2 cellular contexts compared by ENCODE assay signal in genomic region chr6:170454512-170455285, GRCh38.
TF ChIP-seq lines count a peak whose summit lies in the region.

No MANE protein-coding gene starts in this region.

TF ChIP-seq in SK-N-SH, 30 proteins besides CTCF, POLR2A, EP300 and RAD21 (continued from another document):
- no peak for TF ChIP-seq TEAD4 (IDR thresholded peaks at IDR 0.05; ENCODE audit: borderline replicate concordance, insufficient read depth)
- TF ChIP-seq, protein P1, sequence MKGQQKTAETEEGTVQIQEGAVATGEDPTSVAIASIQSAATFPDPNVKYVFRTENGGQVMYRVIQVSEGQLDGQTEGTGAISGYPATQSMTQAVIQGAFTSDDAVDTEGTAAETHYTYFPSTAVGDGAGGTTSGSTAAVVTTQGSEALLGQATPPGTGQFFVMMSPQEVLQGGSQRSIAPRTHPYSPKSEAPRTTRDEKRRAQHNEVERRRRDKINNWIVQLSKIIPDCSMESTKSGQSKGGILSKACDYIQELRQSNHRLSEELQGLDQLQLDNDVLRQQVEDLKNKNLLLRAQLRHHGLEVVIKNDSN (IDR thresholded peaks at IDR 0.05; ENCODE audit: borderline replicate concordance, low read depth), result no peak
- TF ChIP-seq, protein P2, sequence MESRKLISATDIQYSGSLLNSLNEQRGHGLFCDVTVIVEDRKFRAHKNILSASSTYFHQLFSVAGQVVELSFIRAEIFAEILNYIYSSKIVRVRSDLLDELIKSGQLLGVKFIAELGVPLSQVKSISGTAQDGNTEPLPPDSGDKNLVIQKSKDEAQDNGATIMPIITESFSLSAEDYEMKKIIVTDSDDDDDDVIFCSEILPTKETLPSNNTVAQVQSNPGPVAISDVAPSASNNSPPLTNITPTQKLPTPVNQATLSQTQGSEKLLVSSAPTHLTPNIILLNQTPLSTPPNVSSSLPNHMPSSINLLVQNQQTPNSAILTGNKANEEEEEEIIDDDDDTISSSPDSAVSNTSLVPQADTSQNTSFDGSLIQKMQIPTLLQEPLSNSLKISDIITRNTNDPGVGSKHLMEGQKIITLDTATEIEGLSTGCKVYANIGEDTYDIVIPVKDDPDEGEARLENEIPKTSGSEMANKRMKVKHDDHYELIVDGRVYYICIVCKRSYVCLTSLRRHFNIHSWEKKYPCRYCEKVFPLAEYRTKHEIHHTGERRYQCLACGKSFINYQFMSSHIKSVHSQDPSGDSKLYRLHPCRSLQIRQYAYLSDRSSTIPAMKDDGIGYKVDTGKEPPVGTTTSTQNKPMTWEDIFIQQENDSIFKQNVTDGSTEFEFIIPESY (IDR thresholded peaks at IDR 0.05; ENCODE audit: borderline replicate concordance, low read depth), result no peak
- no peak for TF ChIP-seq ELF1 (IDR thresholded peaks at IDR 0.05)
- TF ChIP-seq EZH2phosphoT487 (IDR thresholded peaks at IDR 0.05; ENCODE audit: borderline replicate concordance, low read depth), result no peak
- no peak for TF ChIP-seq MEF2A (IDR thresholded peaks at IDR 0.05; ENCODE audit: borderline replicate concordance, low read depth)
- TF ChIP-seq FOSL2 (IDR thresholded peaks at IDR 0.05; ENCODE audit: borderline replicate concordance, low read depth), result no peak
- TF ChIP-seq, protein P3, sequence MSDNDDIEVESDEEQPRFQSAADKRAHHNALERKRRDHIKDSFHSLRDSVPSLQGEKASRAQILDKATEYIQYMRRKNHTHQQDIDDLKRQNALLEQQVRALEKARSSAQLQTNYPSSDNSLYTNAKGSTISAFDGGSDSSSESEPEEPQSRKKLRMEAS (IDR thresholded peaks at IDR 0.05; ENCODE audit: low read depth), result no peak
- no peak for TF ChIP-seq RFX5 (IDR thresholded peaks at IDR 0.05; ENCODE audit: low read length)
- no peak for TF ChIP-seq SIN3A (IDR thresholded peaks at IDR 0.05; ENCODE audit: borderline replicate concordance, low read depth, low read length)
- TF ChIP-seq NFIC (IDR thresholded peaks at IDR 0.05; ENCODE audit: borderline replicate concordance), result no peak
- TF ChIP-seq SMC3 (IDR thresholded peaks at IDR 0.05; ENCODE audit: low read depth, low read length), result no peak
- no peak for TF ChIP-seq GATA2 (CRISPR knock-in tag; IDR thresholded peaks at IDR 0.05)
- TF ChIP-seq FOXJ3 (CRISPR knock-in tag; IDR thresholded peaks at IDR 0.05), result no peak
- no peak for TF ChIP-seq NRF1 (IDR thresholded peaks at IDR 0.05; ENCODE audit: low read depth, low read length)
- TF ChIP-seq USF2 (IDR thresholded peaks at IDR 0.05; ENCODE audit: borderline replicate concordance, low read depth, low read length), result no peak
- TF ChIP-seq CHD2 (IDR thresholded peaks at IDR 0.05; ENCODE audit: low read length, partially characterized antibody), result no peak

TF ChIP-seq in SK-N-SH treated with all-trans-retinoic acid at 6 μM for 48 hours, 23 proteins besides CTCF, POLR2A, EP300 and RAD21 (continued from another document):
- no peak for TF ChIP-seq CSRNP3 (CRISPR knock-in tag; IDR thresholded peaks at IDR 0.05)
- TF ChIP-seq ZNF565 (CRISPR knock-in tag; conservative IDR thresholded peaks at IDR 0.05; ENCODE audit: low read depth), result no peak
- TF ChIP-seq RARB (CRISPR knock-in tag; IDR thresholded peaks at IDR 0.05), result no peak
- no peak for TF ChIP-seq ZNF70 (CRISPR knock-in tag; IDR thresholded peaks at IDR 0.05)
- no peak for TF ChIP-seq ARNTL (CRISPR knock-in tag; IDR thresholded peaks at IDR 0.05; ENCODE audit: borderline replicate concordance, low read depth)
- TF ChIP-seq ESRRG (CRISPR knock-in tag; IDR thresholded peaks at IDR 0.05), result no peak
- no peak for TF ChIP-seq ISL1 (CRISPR knock-in tag; IDR thresholded peaks at IDR 0.05)
- TF ChIP-seq ZFP3 (CRISPR knock-in tag; IDR thresholded peaks at IDR 0.05), result no peak
- no peak for TF ChIP-seq CSDC2 (CRISPR knock-in tag; IDR thresholded peaks at IDR 0.05)
- no peak for TF ChIP-seq ZC3H10 (CRISPR knock-in tag; IDR thresholded peaks at IDR 0.05)
- TF ChIP-seq SNAI2 (CRISPR knock-in tag; IDR thresholded peaks at IDR 0.05), result no peak
